7 cellular contexts compared by ENCODE assay signal in the genomic region with DNA sequence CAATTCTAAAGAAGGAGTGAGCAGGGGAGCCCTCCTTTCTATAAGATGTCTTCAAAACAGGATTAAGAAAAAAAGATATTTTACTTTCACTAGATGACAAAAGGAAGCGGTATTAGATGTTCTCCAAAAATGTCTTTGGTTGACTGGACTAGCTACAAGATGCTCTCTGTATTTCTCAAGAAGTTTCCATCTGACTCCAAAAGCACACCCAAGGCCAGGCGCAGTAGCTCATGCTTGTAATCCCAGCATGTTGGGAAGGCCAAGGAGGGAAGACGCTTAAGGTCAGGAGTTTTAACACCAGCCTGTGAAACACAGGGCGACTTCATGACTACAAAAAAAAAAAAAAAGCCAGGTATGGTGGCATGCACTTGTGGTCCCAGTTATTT.
A peak's percentile ranks its signal among the peaks of the same experiment; 100 is the strongest.
DNase-seq lines count a peak whose midpoint lies in the region; ATAC-seq lines count a peak whose summit lies in the region.

No MANE protein-coding gene starts in this region.

- H3K27me3 ChIP-seq in skeletal muscle tissue (ENCODE audit: control insufficient read depth in 3 of 3, insufficient read depth in 3 of 3, low read length in 3 of 3): no peaks in the 10 kb centered on the region

- H3K4me1 ChIP-seq in skeletal muscle tissue (ENCODE audit: control insufficient read depth in 3 of 3, insufficient read depth in 3 of 3, low read length in 3 of 3): peaks cover 4 to 8% (median 6%) of the 10 kb centered on the region in 3 donors

- ATAC-seq in GM19023 (IDR thresholded peaks at IDR 0.05; ENCODE audit: unreplicated experiment): peak; percentile 26
- ATAC-seq in HG02981 (IDR thresholded peaks at IDR 0.05; ENCODE audit: unreplicated experiment): peak; percentile 23

- no peaks in the 10 kb centered on the region for H3K9me3 ChIP-seq in skeletal muscle tissue (ENCODE audit: control insufficient read depth in 3 of 3, low read length in 3 of 3)

- H3K4me3 ChIP-seq in skeletal muscle tissue (ENCODE audit: low read length in 3 of 3): no peak overlapping the region

- peak overlapping the region; percentile 25 for H3K27ac ChIP-seq in skeletal muscle tissue (ENCODE audit: low read depth, low read length)

- DNase-seq in activated naive CD4-positive, alpha-beta T cell treated with anti-CD3 and anti-CD28 coated beads, Interleukin-2, amount 50 U/mL, for 16 hours: peak; percentile 39
- no peak for DNase-seq in central memory CD4-positive, alpha-beta T cell
- DNase-seq in nucleus accumbens (lab: John Stamatoyannopoulos, UW) (no peak), GOT3 (lab: John Stamatoyannopoulos, UW) (no peak)

- no peak overlapping the region for H3K9ac ChIP-seq in skeletal muscle tissue (ENCODE audit: low read depth in 1 of 3, low read length in 3 of 3)

- H3K36me3 ChIP-seq in skeletal muscle tissue (ENCODE audit: control insufficient read depth in 3 of 3, insufficient read depth in 3 of 3, low read length in 3 of 3): no peaks in the 10 kb centered on the region
